ENCODE assay signal across 1 cellular context in the genomic region with DNA sequence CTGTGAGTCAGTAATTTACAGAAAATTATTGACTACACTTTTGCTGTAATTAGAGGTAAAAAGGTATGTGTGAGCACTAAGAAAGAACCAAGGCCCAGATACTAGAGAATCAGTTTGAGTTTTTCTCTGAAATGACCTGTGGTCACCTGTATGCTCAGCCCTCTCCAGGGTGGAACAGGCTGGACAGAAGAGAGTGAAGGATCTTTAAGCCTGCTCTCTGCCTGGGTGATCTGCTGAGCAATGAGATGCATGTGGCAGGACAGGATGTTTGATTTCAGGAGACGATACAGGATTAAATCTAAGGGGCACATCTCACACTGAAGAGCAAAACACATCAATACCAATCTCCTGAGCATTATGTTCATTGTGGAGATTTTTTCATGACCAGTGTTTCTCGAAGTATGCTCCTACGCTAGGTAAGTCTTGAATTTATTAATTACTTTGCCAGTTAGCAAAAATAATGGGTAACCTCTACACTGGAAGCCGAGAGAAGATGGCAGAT.
TF ChIP-seq lines count a peak whose summit lies in the region.

No MANE protein-coding gene starts in this region.

TF ChIP-seq in endothelial cell of umbilical vein, 7 proteins besides CTCF, POLR2A, EP300 and RAD21:
- TF ChIP-seq POLR2AphosphoS5 (IDR thresholded peaks at IDR 0.05; ENCODE audit: insufficient read depth, low read depth, low read length): no peak
- no peak for TF ChIP-seq MYC (IDR thresholded peaks at IDR 0.05; ENCODE audit: low read depth, low read length)
- no peak for TF ChIP-seq JUN (IDR thresholded peaks at IDR 0.05; ENCODE audit: borderline replicate concordance, insufficient read depth, insufficient read length, low read depth)
- no peak for TF ChIP-seq GATA2 (IDR thresholded peaks at IDR 0.05; ENCODE audit: insufficient read depth, insufficient read length, low read depth, low read length)
- TF ChIP-seq, protein P1, sequence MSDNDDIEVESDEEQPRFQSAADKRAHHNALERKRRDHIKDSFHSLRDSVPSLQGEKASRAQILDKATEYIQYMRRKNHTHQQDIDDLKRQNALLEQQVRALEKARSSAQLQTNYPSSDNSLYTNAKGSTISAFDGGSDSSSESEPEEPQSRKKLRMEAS (IDR thresholded peaks at IDR 0.05; ENCODE audit: insufficient read depth, insufficient read length): no peak
- no peak for TF ChIP-seq FOS (IDR thresholded peaks at IDR 0.05; ENCODE audit: borderline replicate concordance, insufficient read depth, low read length)
- TF ChIP-seq EZH2 (IDR thresholded peaks at IDR 0.05; ENCODE audit: borderline replicate concordance, low read depth, low read length, severe bottlenecking): no peak
